22 cellular contexts compared by ENCODE assay signal in genomic region chr13:110199046-110199831, GRCh38.
DNase-seq lines count a peak whose midpoint lies in the region; TF ChIP-seq lines count a peak whose summit lies in the region.
"Had no signal": no experiment of that assay in that cellular context is flagged by ENCODE, and none has a peak within 500 bp of the region (broad histone marks: within the 10 kb centered on the region; RNA-seq: fewer than 3 reads in every experiment).

No MANE protein-coding gene starts in this region.

- H3K9me3 ChIP-seq in BLaER1, result no peaks in the 10 kb centered on the region
- no peaks in the 10 kb centered on the region for H3K9me3 ChIP-seq in HUES6 (ENCODE audit: control insufficient read depth, insufficient read depth, low read depth, low read length)
- no peaks in the 10 kb centered on the region for H3K9me3 ChIP-seq in endodermal cell (ENCODE audit: control insufficient read depth, low read length)
- H3K9me3 ChIP-seq: SJSA1 had no signal

- H3K27me3 ChIP-seq in BLaER1, result no peaks in the 10 kb centered on the region
- H3K27me3 ChIP-seq in HUES6 (ENCODE audit: control insufficient read depth, insufficient read depth, low read length), result no peaks in the 10 kb centered on the region
- no peaks in the 10 kb centered on the region for H3K27me3 ChIP-seq in endodermal cell (ENCODE audit: control insufficient read depth, insufficient read depth, low read length, poor library complexity, severe bottlenecking)
- H3K27me3 ChIP-seq: SJSA1 had no signal

- H3K4me3 ChIP-seq in BLaER1, result no peak overlapping the region
- no peak overlapping the region for H3K4me3 ChIP-seq in HUES6 (ENCODE audit: low read depth, low read length)
- H3K4me3 ChIP-seq in endodermal cell (ENCODE audit: low read length), result no peak overlapping the region
- H3K4me3 ChIP-seq: SJSA1 had no signal

- H3K27ac ChIP-seq in BLaER1, result no peak overlapping the region
- H3K27ac ChIP-seq in HUES6 (ENCODE audit: low read depth, low read length), result peak overlapping the region; percentile 9; the same call in 1 of the 2 replicates
- no peak overlapping the region for H3K27ac ChIP-seq in endodermal cell (ENCODE audit: low read depth, low read length)
- H3K27ac ChIP-seq: HL-60, SJSA1 had no signal

- H3K27me3 Mint-ChIP-seq in endodermal cell (ENCODE audit: insufficient read depth) (no peaks in the 10 kb centered on the region), osteocyte (ENCODE audit: unreplicated experiment) (no peaks in the 10 kb centered on the region)

- peaks cover 32% of the 10 kb centered on the region for H3K4me1 ChIP-seq in BLaER1
- H3K4me1 ChIP-seq in HUES6 (ENCODE audit: control insufficient read depth, insufficient read depth, low read length), result no peaks in the 10 kb centered on the region
- H3K4me1 ChIP-seq in endodermal cell (ENCODE audit: control insufficient read depth, insufficient read depth, low read length), result peaks cover 27% of the 10 kb centered on the region
- H3K4me1 ChIP-seq: SJSA1 had no signal

- 82 to 85% methylated on average over 13 to 18 of the region's 18 CpGs for WGBS in endodermal cell (ENCODE audit: insufficient coverage in 1 of 2, insufficient read length in 1 of 2), 2 experiments

- TF ChIP-seq CTCF in endodermal cell (conservative IDR thresholded peaks at IDR 0.05) (no peak), osteocyte (IDR thresholded peaks at IDR 0.05) (no peak)

- H3K36me3 ChIP-seq in BLaER1 (no peaks in the 10 kb centered on the region), HUES6 (ENCODE audit: control insufficient read depth, insufficient read depth, low read length) (peaks cover 54% of the 10 kb centered on the region), endodermal cell (ENCODE audit: control insufficient read depth, insufficient read depth, low read length) (peaks cover 87% of the 10 kb centered on the region)

- peaks cover 83% of the 10 kb centered on the region for H3K36me3 Mint-ChIP-seq in endodermal cell (ENCODE audit: low read depth)
- H3K36me3 Mint-ChIP-seq in osteocyte (ENCODE audit: unreplicated experiment), result peaks cover 75% of the 10 kb centered on the region
- H3K36me3 Mint-ChIP-seq: CD14-positive monocyte had no signal

- no peaks in the 10 kb centered on the region for H3K9me3 Mint-ChIP-seq in endodermal cell
- H3K9me3 Mint-ChIP-seq in osteocyte (ENCODE audit: unreplicated experiment), result no peaks in the 10 kb centered on the region
- H3K9me3 Mint-ChIP-seq: CD14-positive monocyte, HFFc6, IgD-negative memory B cell had no signal

- H3K4me2 ChIP-seq in BLaER1, result peak overlapping the region; percentile 57

- no peaks in the 10 kb centered on the region for H4K20me1 ChIP-seq in BLaER1

- H3K27ac Mint-ChIP-seq in endodermal cell (peak overlapping the region; percentile 85), osteocyte (ENCODE audit: unreplicated experiment) (peak overlapping the region; percentile 65)
- H3K27ac Mint-ChIP-seq: HFFc6, IgD-negative memory B cell had no signal

- peak overlapping the region; percentile 15 for H3K4me3 Mint-ChIP-seq in endodermal cell
- H3K4me3 Mint-ChIP-seq in osteocyte (ENCODE audit: unreplicated experiment), result no peak overlapping the region
- H3K4me3 Mint-ChIP-seq: CD14-positive monocyte, HFFc6, IgD-negative memory B cell had no signal

- DNase-seq in endodermal cell, result no peak
- DNase-seq in osteocyte (ENCODE audit: extremely low spot score, unreplicated experiment), result no peak
- no peak for DNase-seq in HPDE6-E6E7 (ENCODE audit: extremely low spot score)
- DNase-seq in putamen (ENCODE audit: low spot score), result no peak
- no peak for DNase-seq in NCI-H1105 treated with DMSO at 0.1 percent for 48 hours (lab: John Stamatoyannopoulos, UW)
- DNase-seq in UCSD-AML1 (lab: John Stamatoyannopoulos, UW; ENCODE audit: unreplicated experiment), result no peak
- DNase-seq: AML-193, H7, HFFc6, NCI-H1105, NCI-H1694, NCI-H2081 treated with DMSO at 0.1 percent for 48 hours, NCI-H2171 treated with DMSO at 0.1 percent for 48 hours, NCI-H446 treated with DMSO at 0.1 percent for 48 hours, NCI-H526 treated with DMSO at 0.1 percent for 48 hours, OCI-M1 had no signal

- H3K4me1 Mint-ChIP-seq in endodermal cell (peaks cover 46% of the 10 kb centered on the region), osteocyte (ENCODE audit: unreplicated experiment) (peaks cover 6% of the 10 kb centered on the region)

- no peak overlapping the region for H3K9ac ChIP-seq in BLaER1
- H3K9ac ChIP-seq in HUES6 (ENCODE audit: low read length), result no peak overlapping the region
- no peak overlapping the region for H3K9ac ChIP-seq in endodermal cell (ENCODE audit: extremely low read depth, low read length, poor library complexity, severe bottlenecking)
